ENCODE assay signal across 12 cellular contexts in genomic region chr12:79415754-79416435, GRCh38.
A peak's percentile ranks its signal among the peaks of the same experiment; 100 is the strongest.
DNase-seq lines count a peak whose midpoint lies in the region; ATAC-seq, FAIRE-seq and TF ChIP-seq lines count a peak whose summit lies in the region.
"Had no signal": no experiment of that assay in that cellular context is flagged by ENCODE, and none has a peak within 500 bp of the region (broad histone marks: within the 10 kb centered on the region; RNA-seq: fewer than 3 reads in every experiment).

No MANE protein-coding gene starts in this region.

- peak; percentile 64 for FAIRE-seq in small intestine (lab: Jason Lieb, UNC)
- FAIRE-seq: GM12878 had no signal

- CTCF ChIA-PET in WTC11 (lab: Charles Lee): no interaction called here

- no peaks in the 10 kb centered on the region for H3K27me3 ChIP-seq in HUES48 (ENCODE audit: control insufficient read depth, insufficient read depth, low read length)
- H3K27me3 ChIP-seq in hepatocyte: no peaks in the 10 kb centered on the region
- no peaks in the 10 kb centered on the region for H3K27me3 ChIP-seq in small intestine (ENCODE audit: control insufficient read depth in 2 of 2, insufficient read depth in 2 of 2, low read length in 2 of 2)

- no peak for ATAC-seq in WTC11
- ATAC-seq in HG02970 (IDR thresholded peaks at IDR 0.05; ENCODE audit: low FRiP score, unreplicated experiment): no peak
- ATAC-seq in HG02610 (IDR thresholded peaks at IDR 0.05; ENCODE audit: unreplicated experiment): no peak
- no peak for ATAC-seq in omental fat pad (ENCODE audit: low FRiP score)
- ATAC-seq: GM12878 had no signal

- no peak overlapping the region for H3K9ac ChIP-seq in HUES48 (ENCODE audit: low read depth, low read length)

- H3K36me3 ChIP-seq in HUES48 (ENCODE audit: control insufficient read depth, insufficient read depth, low read length) (no peaks in the 10 kb centered on the region), hepatocyte (replicated peaks; ENCODE audit: insufficient read depth, low read depth) (no peaks in the 10 kb centered on the region), small intestine (ENCODE audit: control insufficient read depth in 2 of 2, insufficient read depth in 2 of 2, low read length in 2 of 2) (no peaks in the 10 kb centered on the region)

- no peaks in the 10 kb centered on the region for H3K9me3 Mint-ChIP-seq in WTC11

- H3K4me3 Mint-ChIP-seq in WTC11: no peak overlapping the region

- no peak for TF ChIP-seq CTCF in WTC11 (IDR thresholded peaks at IDR 0.05)
- TF ChIP-seq CTCF in hepatocyte (IDR thresholded peaks at IDR 0.05; ENCODE audit: poor library complexity): no peak
- no peak for TF ChIP-seq CTCF in omental fat pad (IDR thresholded peaks at IDR 0.05)

- no peaks in the 10 kb centered on the region for H4K20me1 ChIP-seq in hepatocyte (ENCODE audit: insufficient read depth, poor library complexity, severe bottlenecking)

- peaks cover 53% of the 10 kb centered on the region for H3K4me1 Mint-ChIP-seq in WTC11

- no peak for DNase-seq in WTC11 (ENCODE audit: low spot score)
- peak; percentile 69 for DNase-seq in hepatocyte (ENCODE audit: low spot score)
- peak; percentile 93 for DNase-seq in small intestine
- DNase-seq in activated CD8-positive, alpha-beta memory T cell treated with anti-CD3 and anti-CD28 coated beads for 24 hours: no peak
- DNase-seq in omental fat pad (ENCODE audit: low spot score): no peak
- DNase-seq: COR-L47, NCI-H2081, Right ventricle myocardium superior had no signal

- peak overlapping the region; percentile 60 for H3K4me2 ChIP-seq in hepatocyte

- H3K27ac ChIP-seq in HUES48 (ENCODE audit: low read depth, low read length) (peak overlapping the region; percentile 59), hepatocyte (peak overlapping the region; percentile 84), small intestine (ENCODE audit: low read depth in 1 of 2, low read length in 1 of 2) (peak overlapping the region; percentile 60)

- H3K9me3 ChIP-seq in HUES48 (ENCODE audit: control insufficient read depth, insufficient read depth, low read length): no peaks in the 10 kb centered on the region
- no peaks in the 10 kb centered on the region for H3K9me3 ChIP-seq in hepatocyte (ENCODE audit: low read depth)
- H3K9me3 ChIP-seq in small intestine (ENCODE audit: control insufficient read depth, low read depth): no peaks in the 10 kb centered on the region

- peaks cover 39% of the 10 kb centered on the region for H3K4me1 ChIP-seq in HUES48 (ENCODE audit: control insufficient read depth, insufficient read depth, low read length)
- peaks cover 30% of the 10 kb centered on the region for H3K4me1 ChIP-seq in hepatocyte (ENCODE audit: insufficient read depth)
- peaks cover 3 to 7% of the 10 kb centered on the region in 2 donors for H3K4me1 ChIP-seq in small intestine (ENCODE audit: control insufficient read depth in 2 of 2, insufficient read depth in 1 of 2, low read depth in 1 of 2, low read length in 1 of 2)

- no peaks in the 10 kb centered on the region for H3K79me2 ChIP-seq in hepatocyte

- POLR2A ChIA-PET in WTC11 (lab: Charles Lee): no interaction called here

- peak overlapping the region; percentile 41 for H2AFZ ChIP-seq in hepatocyte

- H3K36me3 Mint-ChIP-seq in WTC11: no peaks in the 10 kb centered on the region

- H3K9me2 ChIP-seq in hepatocyte (replicated peaks; ENCODE audit: insufficient read depth): no peaks in the 10 kb centered on the region

- 35% methylated on average over 5 of the region's 5 CpGs for WGBS in hepatocyte (ENCODE audit: low lambda C conversion rate, missing lambda C conversion rate)
- 15 to 48% (median 22%) methylated on average over 5 of the region's 5 CpGs for WGBS in small intestine, 3 donors

- peak overlapping the region; percentile 46 for H3K27ac Mint-ChIP-seq in WTC11

- H3K27me3 Mint-ChIP-seq in WTC11 (ENCODE audit: low read depth): no peaks in the 10 kb centered on the region

- H3K4me3 ChIP-seq in HUES48 (ENCODE audit: low read depth, low read length) (no peak overlapping the region), hepatocyte (no peak overlapping the region), small intestine (ENCODE audit: low read depth in 1 of 2, low read length in 2 of 2) (peak overlapping the region in 1 of 2 donors; percentile 15)
- H3K4me3 ChIP-seq: GM12878 had no signal

TF ChIP-seq in WTC11, 78 proteins besides CTCF, POLR2A, EP300 and RAD21 (continues in another document):
- TF ChIP-seq, protein P1, sequence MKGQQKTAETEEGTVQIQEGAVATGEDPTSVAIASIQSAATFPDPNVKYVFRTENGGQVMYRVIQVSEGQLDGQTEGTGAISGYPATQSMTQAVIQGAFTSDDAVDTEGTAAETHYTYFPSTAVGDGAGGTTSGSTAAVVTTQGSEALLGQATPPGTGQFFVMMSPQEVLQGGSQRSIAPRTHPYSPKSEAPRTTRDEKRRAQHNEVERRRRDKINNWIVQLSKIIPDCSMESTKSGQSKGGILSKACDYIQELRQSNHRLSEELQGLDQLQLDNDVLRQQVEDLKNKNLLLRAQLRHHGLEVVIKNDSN (CRISPR knock-in tag; IDR thresholded peaks at IDR 0.05): peak; percentile 80
- TF ChIP-seq, protein P2, sequence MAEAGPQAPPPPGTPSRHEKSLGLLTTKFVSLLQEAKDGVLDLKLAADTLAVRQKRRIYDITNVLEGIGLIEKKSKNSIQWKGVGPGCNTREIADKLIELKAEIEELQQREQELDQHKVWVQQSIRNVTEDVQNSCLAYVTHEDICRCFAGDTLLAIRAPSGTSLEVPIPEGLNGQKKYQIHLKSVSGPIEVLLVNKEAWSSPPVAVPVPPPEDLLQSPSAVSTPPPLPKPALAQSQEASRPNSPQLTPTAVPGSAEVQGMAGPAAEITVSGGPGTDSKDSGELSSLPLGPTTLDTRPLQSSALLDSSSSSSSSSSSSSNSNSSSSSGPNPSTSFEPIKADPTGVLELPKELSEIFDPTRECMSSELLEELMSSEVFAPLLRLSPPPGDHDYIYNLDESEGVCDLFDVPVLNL (CRISPR knock-in tag; IDR thresholded peaks at IDR 0.05; ENCODE audit: borderline replicate concordance, low read depth): no peak
- TF ChIP-seq, protein P3, sequence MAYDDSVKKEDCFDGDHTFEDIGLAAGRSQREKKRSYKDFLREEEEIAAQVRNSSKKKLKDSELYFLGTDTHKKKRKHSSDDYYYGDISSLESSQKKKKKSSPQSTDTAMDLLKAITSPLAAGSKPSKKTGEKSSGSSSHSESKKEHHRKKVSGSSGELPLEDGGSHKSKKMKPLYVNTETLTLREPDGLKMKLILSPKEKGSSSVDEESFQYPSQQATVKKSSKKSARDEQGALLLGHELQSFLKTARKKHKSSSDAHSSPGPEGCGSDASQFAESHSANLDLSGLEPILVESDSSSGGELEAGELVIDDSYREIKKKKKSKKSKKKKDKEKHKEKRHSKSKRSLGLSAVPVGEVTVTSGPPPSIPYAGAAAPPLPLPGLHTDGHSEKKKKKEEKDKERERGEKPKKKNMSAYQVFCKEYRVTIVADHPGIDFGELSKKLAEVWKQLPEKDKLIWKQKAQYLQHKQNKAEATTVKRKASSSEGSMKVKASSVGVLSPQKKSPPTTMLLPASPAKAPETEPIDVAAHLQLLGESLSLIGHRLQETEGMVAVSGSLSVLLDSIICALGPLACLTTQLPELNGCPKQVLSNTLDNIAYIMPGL (CRISPR knock-in tag; IDR thresholded peaks at IDR 0.05): no peak
- peak; percentile 83 for TF ChIP-seq USF2 (CRISPR knock-in tag; IDR thresholded peaks at IDR 0.05)
- no peak for TF ChIP-seq ATF1 (CRISPR knock-in tag; IDR thresholded peaks at IDR 0.05)
- no peak for TF ChIP-seq E2F5 (CRISPR knock-in tag; IDR thresholded peaks at IDR 0.05)
- TF ChIP-seq NFATC4 (CRISPR knock-in tag; IDR thresholded peaks at IDR 0.05): no peak
- no peak for TF ChIP-seq EMX1 (CRISPR knock-in tag; IDR thresholded peaks at IDR 0.05)
- no peak for TF ChIP-seq FOXP1 (CRISPR knock-in tag; IDR thresholded peaks at IDR 0.05; ENCODE audit: borderline replicate concordance)
- no peak for TF ChIP-seq ETV6 (CRISPR knock-in tag; IDR thresholded peaks at IDR 0.05)
- TF ChIP-seq, protein P4, sequence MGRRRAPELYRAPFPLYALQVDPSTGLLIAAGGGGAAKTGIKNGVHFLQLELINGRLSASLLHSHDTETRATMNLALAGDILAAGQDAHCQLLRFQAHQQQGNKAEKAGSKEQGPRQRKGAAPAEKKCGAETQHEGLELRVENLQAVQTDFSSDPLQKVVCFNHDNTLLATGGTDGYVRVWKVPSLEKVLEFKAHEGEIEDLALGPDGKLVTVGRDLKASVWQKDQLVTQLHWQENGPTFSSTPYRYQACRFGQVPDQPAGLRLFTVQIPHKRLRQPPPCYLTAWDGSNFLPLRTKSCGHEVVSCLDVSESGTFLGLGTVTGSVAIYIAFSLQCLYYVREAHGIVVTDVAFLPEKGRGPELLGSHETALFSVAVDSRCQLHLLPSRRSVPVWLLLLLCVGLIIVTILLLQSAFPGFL (CRISPR knock-in tag; IDR thresholded peaks at IDR 0.05; ENCODE audit: borderline replicate concordance): no peak
- no peak for TF ChIP-seq MXD4 (CRISPR knock-in tag; IDR thresholded peaks at IDR 0.05; ENCODE audit: borderline replicate concordance)
- TF ChIP-seq RELA (CRISPR knock-in tag; IDR thresholded peaks at IDR 0.05; ENCODE audit: borderline replicate concordance): no peak
- TF ChIP-seq MYBL2 (CRISPR knock-in tag; IDR thresholded peaks at IDR 0.05): no peak

Comparison
In these comparisons a context has a peak if more than half of its experiments do, and no peak if none do; other contexts are left out.
1. DNase-seq: peak in hepatocyte (single experiment) and small intestine (single experiment); none in WTC11 (single experiment), activated CD8-positive, alpha-beta memory T cell treated with anti-CD3 and anti-CD28 coated beads for 24 hours (single experiment) and omental fat pad (single experiment).
2. Peak in every context shown above with its lines, with median percentiles within 50 percentile points of each other: H3K27ac ChIP-seq.